Comparison of ENCODE assay signal across 14 cellular contexts in genomic region chrX:45007598-45007997, GRCh38.
DNase-seq lines count a peak whose midpoint lies in the region; ATAC-seq and TF ChIP-seq lines count a peak whose summit lies in the region.
"Had no signal": no experiment of that assay in that cellular context is flagged by ENCODE, and none has a peak within 500 bp of the region (broad histone marks: within the 10 kb centered on the region; RNA-seq: fewer than 3 reads in every experiment).

No MANE protein-coding gene starts in this region.

- H3K4me1 ChIP-seq in left ventricle myocardium inferior (peaks cover 23% of the 10 kb centered on the region), body of pancreas (no peaks in the 10 kb centered on the region)

- no peaks in the 10 kb centered on the region for H3K9me3 Mint-ChIP-seq in T-helper 1 cell treated with Interleukin-12 subunit alpha and Interleukin-12 subunit beta and Interleukin-4 antibody, amounts not matched to agents 30 μg/mL and 1 μg/mL, for 36 hours

- WGBS in body of pancreas, 2 donors, result 79 to 92% methylated on average over 3 of the region's 3 CpGs

- ATAC-seq in HG03039 (IDR thresholded peaks at IDR 0.05; ENCODE audit: unreplicated experiment) (peak; percentile 67), body of pancreas (no peak)

- H3K27me3 ChIP-seq in left ventricle myocardium inferior (ENCODE audit: low read depth) (no peaks in the 10 kb centered on the region), body of pancreas (no peaks in the 10 kb centered on the region)
- H3K27me3 ChIP-seq: esophagus squamous epithelium, ovary, transverse colon had no signal

- peaks cover 8% of the 10 kb centered on the region for H3K9me3 ChIP-seq in left ventricle myocardium inferior (replicated peaks)
- H3K9me3 ChIP-seq in body of pancreas, result no peaks in the 10 kb centered on the region
- H3K9me3 ChIP-seq: transverse colon had no signal

- H3K36me3 Mint-ChIP-seq in T-helper 1 cell treated with Interleukin-12 subunit alpha and Interleukin-12 subunit beta and Interleukin-4 antibody, amounts not matched to agents 30 μg/mL and 1 μg/mL, for 36 hours (ENCODE audit: low read depth), result peaks cover 8% of the 10 kb centered on the region

- peak; percentile 61 for DNase-seq in GM12865 (ENCODE audit: low read depth)
- DNase-seq in GM19238 (ENCODE audit: insufficient read length, low spot score), result peak; percentile 13
- no peak for DNase-seq in left ventricle myocardium inferior
- no peak for DNase-seq in body of pancreas
- no peak for DNase-seq in epidermal melanocyte (ENCODE audit: insufficient read length, low spot score)
- no peak for DNase-seq in D341Med (ENCODE audit: low spot score)
- DNase-seq: CD8-positive, alpha-beta memory T cell; esophagus squamous epithelium; islet precursor cell; ovary; transverse colon had no signal

- H3K27ac ChIP-seq in left ventricle myocardium inferior (replicated peaks) (no peak overlapping the region), body of pancreas (no peak overlapping the region)
- H3K27ac ChIP-seq: esophagus squamous epithelium, ovary, SK-N-MC, transverse colon had no signal

- intact Hi-C loops in left ventricle myocardium inferior (cut with micrococcal nuclease) (no loop called here), body of pancreas (cut with DNase I) (no loop called here)

- H3K27ac Mint-ChIP-seq in T-helper 1 cell treated with Interleukin-12 subunit alpha and Interleukin-12 subunit beta and Interleukin-4 antibody, amounts not matched to agents 30 μg/mL and 1 μg/mL, for 36 hours, result peak overlapping the region; percentile 26

- peaks cover 9% of the 10 kb centered on the region for H3K4me1 Mint-ChIP-seq in T-helper 1 cell treated with Interleukin-12 subunit alpha and Interleukin-12 subunit beta and Interleukin-4 antibody, amounts not matched to agents 30 μg/mL and 1 μg/mL, for 36 hours (ENCODE audit: low read depth)

- no peak for TF ChIP-seq CTCF in GM12865 (IDR thresholded peaks at IDR 0.05; ENCODE audit: insufficient read depth, low read depth, low read length, missing control alignments)
- no peak for TF ChIP-seq CTCF in left ventricle myocardium inferior (IDR thresholded peaks at IDR 0.05; ENCODE audit: borderline replicate concordance)
- no peak for TF ChIP-seq CTCF in body of pancreas (IDR thresholded peaks at IDR 0.05)

- H3K4me3 Mint-ChIP-seq in T-helper 1 cell treated with Interleukin-12 subunit alpha and Interleukin-12 subunit beta and Interleukin-4 antibody, amounts not matched to agents 30 μg/mL and 1 μg/mL, for 36 hours, result no peak overlapping the region

- no peaks in the 10 kb centered on the region for H3K27me3 Mint-ChIP-seq in T-helper 1 cell treated with Interleukin-12 subunit alpha and Interleukin-12 subunit beta and Interleukin-4 antibody, amounts not matched to agents 30 μg/mL and 1 μg/mL, for 36 hours (ENCODE audit: low read depth)
- H3K27me3 Mint-ChIP-seq: CD8-positive, alpha-beta memory T cell had no signal

- no peak for TF ChIP-seq POLR2A in body of pancreas (IDR thresholded peaks at IDR 0.05)

- no peak overlapping the region for H3K4me3 ChIP-seq in GM12865 (ENCODE audit: low read depth, low read length)
- no peak overlapping the region for H3K4me3 ChIP-seq in left ventricle myocardium inferior
- no peak overlapping the region for H3K4me3 ChIP-seq in body of pancreas
- H3K4me3 ChIP-seq: esophagus squamous epithelium, ovary, SK-N-MC, transverse colon had no signal

- no peaks in the 10 kb centered on the region for H3K36me3 ChIP-seq in left ventricle myocardium inferior
- H3K36me3 ChIP-seq in body of pancreas (replicated peaks in 1 of 2; ENCODE audit: insufficient read depth in 1 of 2, low read depth in 2 of 2), result no peaks in the 10 kb centered on the region
- H3K36me3 ChIP-seq: esophagus squamous epithelium, ovary, transverse colon had no signal

Comparison
In these comparisons a context has a peak if more than half of its experiments do, and no peak if none do; other contexts are left out.
1. DNase-seq: peak in GM12865 (single experiment) and GM19238 (single experiment); none in left ventricle myocardium inferior (single experiment), body of pancreas (0 of 4), epidermal melanocyte (single experiment) and D341Med (single experiment).